ENCODE assay signal across 12 cellular contexts in the genomic region with DNA sequence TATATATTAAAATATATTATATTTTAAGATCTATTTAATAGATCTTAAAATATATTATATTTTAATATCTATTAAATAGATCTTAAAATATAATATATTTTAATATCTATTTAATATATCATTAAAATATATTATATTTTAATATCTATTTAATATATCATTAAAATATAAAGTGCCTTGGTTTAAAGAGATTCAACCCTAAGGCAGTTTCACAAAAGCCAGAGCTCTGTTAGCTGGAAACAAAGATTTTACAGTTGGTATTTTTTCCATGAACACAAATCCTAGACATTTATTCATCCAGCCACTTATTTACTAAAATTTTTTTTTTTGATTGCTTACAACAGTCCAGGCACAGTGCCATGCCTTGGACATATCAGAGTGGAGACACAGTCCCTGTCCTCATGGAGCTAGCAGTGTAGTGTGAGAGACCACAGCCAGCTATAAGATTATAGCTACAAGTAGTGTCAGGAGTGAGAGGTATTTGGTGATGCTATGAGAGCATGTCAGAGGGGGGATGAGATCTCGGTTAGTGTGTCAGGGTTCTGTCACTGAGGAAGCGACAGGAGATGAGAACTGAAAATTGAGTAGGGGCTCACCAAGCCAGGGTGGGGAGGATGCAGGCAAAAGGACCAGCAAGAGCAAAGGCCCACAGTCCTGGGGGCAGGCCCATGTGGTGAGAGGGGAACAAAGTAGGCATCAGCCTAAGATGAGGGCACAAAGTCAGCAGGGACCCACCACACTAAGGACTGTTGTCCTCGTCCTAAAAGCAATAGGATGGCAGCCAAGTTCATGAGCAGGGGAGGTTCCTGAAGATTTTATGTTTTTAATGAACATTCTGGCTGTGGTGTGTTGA.
DNase-seq lines count a peak whose midpoint lies in the region; ATAC-seq, FAIRE-seq and TF ChIP-seq lines count a peak whose summit lies in the region.
"Had no signal": no experiment of that assay in that cellular context is flagged by ENCODE, and none has a peak within 500 bp of the region (broad histone marks: within the 10 kb centered on the region; RNA-seq: fewer than 3 reads in every experiment).

No MANE protein-coding gene starts in this region.

- peak; percentile 44 to 55 for ATAC-seq in natural killer cell treated with Interleukin-12 subunit alpha and Interleukin-12 subunit beta and Interleukin-15 and Interleukin-18, amount 100 ng/mL, for 72 hours
- ATAC-seq in natural killer cell = no peak
- ATAC-seq in GM21825 (IDR thresholded peaks at IDR 0.05; ENCODE audit: unreplicated experiment) = no peak
- ATAC-seq in HG02938 (IDR thresholded peaks at IDR 0.05; ENCODE audit: unreplicated experiment) = no peak

- H3K4me3 Mint-ChIP-seq in natural killer cell treated with Interleukin-12 subunit alpha and Interleukin-12 subunit beta and Interleukin-15 and Interleukin-18, amount 100 ng/mL, for 72 hours = no peak overlapping the region
- no peak overlapping the region for H3K4me3 Mint-ChIP-seq in natural killer cell
- no peak overlapping the region for H3K4me3 Mint-ChIP-seq in astrocyte (ENCODE audit: unreplicated experiment)
- H3K4me3 Mint-ChIP-seq: CD8-positive, alpha-beta T cell had no signal

- H3K27ac Mint-ChIP-seq in natural killer cell treated with Interleukin-12 subunit alpha and Interleukin-12 subunit beta and Interleukin-15 and Interleukin-18, amount 100 ng/mL, for 72 hours = no peak overlapping the region
- no peak overlapping the region for H3K27ac Mint-ChIP-seq in natural killer cell
- H3K27ac Mint-ChIP-seq in astrocyte (ENCODE audit: unreplicated experiment) = peak overlapping the region; percentile 21
- H3K27ac Mint-ChIP-seq: CD8-positive, alpha-beta T cell had no signal

- H3K27me3 ChIP-seq in astrocyte (ENCODE audit: insufficient read depth, low read length) = no peaks in the 10 kb centered on the region

- no peak overlapping the region for H3K4me3 ChIP-seq in astrocyte (ENCODE audit: insufficient read depth, low read depth, low read length)

- H3K9me3 ChIP-seq in astrocyte (ENCODE audit: insufficient read depth, low read depth, low read length) = no peaks in the 10 kb centered on the region

- H3K4me1 ChIP-seq in astrocyte (ENCODE audit: insufficient read depth, low read length) = no peaks in the 10 kb centered on the region

- no peak overlapping the region for H3K9ac ChIP-seq in astrocyte (ENCODE audit: low read length)

- no peak overlapping the region for H2AFZ ChIP-seq in astrocyte (ENCODE audit: low read depth, low read length)

- H3K36me3 ChIP-seq in astrocyte (ENCODE audit: insufficient read depth, low read length) = no peaks in the 10 kb centered on the region

- no peaks in the 10 kb centered on the region for H3K36me3 Mint-ChIP-seq in natural killer cell treated with Interleukin-12 subunit alpha and Interleukin-12 subunit beta and Interleukin-15 and Interleukin-18, amount 100 ng/mL, for 72 hours
- no peaks in the 10 kb centered on the region for H3K36me3 Mint-ChIP-seq in natural killer cell
- H3K36me3 Mint-ChIP-seq in astrocyte (ENCODE audit: low read depth, unreplicated experiment) = no peaks in the 10 kb centered on the region
- H3K36me3 Mint-ChIP-seq: CD8-positive, alpha-beta T cell had no signal

- no peaks in the 10 kb centered on the region for H3K79me2 ChIP-seq in astrocyte (ENCODE audit: insufficient read depth, low read length)

- FAIRE-seq in astrocyte (lab: Jason Lieb, UNC) = no peak
- FAIRE-seq: D721Med had no signal

- TF ChIP-seq CTCF in natural killer cell (IDR thresholded peaks at IDR 0.05) (no peak), astrocyte (IDR thresholded peaks at IDR 0.05; ENCODE audit: insufficient read depth, low read depth, low read length) (no peak)

- intact Hi-C loops in natural killer cell (cut with micrococcal nuclease) = no loop called here

- peak; percentile 19 for DNase-seq in NCI-H748 (lab: John Stamatoyannopoulos, UW; ENCODE audit: unreplicated experiment)
- no peak for DNase-seq in NCI-H748 treated with DMSO at 0.1 percent for 48 hours (lab: John Stamatoyannopoulos, UW)
- DNase-seq in natural killer cell treated with Interleukin-12 subunit alpha and Interleukin-12 subunit beta and Interleukin-15 and Interleukin-18, amount 100 ng/mL, for 72 hours (ENCODE audit: low spot score) = no peak
- DNase-seq in natural killer cell = no peak
- no peak for DNase-seq in astrocyte (ENCODE audit: low read depth)
- DNase-seq in NOMO-1 treated with DMSO at 0.1 percent for 48 hours (lab: John Stamatoyannopoulos, UW; ENCODE audit: unreplicated experiment) = no peak
- DNase-seq: DMS79, NCI-H510A had no signal

- H3K27me3 Mint-ChIP-seq in natural killer cell treated with Interleukin-12 subunit alpha and Interleukin-12 subunit beta and Interleukin-15 and Interleukin-18, amount 100 ng/mL, for 72 hours = peaks cover 27 to 47% of the 10 kb centered on the region in 2 donors
- peaks cover 21 to 50% of the 10 kb centered on the region in 2 donors for H3K27me3 Mint-ChIP-seq in natural killer cell (ENCODE audit: low read depth in 2 of 2)
- H3K27me3 Mint-ChIP-seq in astrocyte (ENCODE audit: low read depth, unreplicated experiment) = no peaks in the 10 kb centered on the region

- H3K4me1 Mint-ChIP-seq in natural killer cell treated with Interleukin-12 subunit alpha and Interleukin-12 subunit beta and Interleukin-15 and Interleukin-18, amount 100 ng/mL, for 72 hours (ENCODE audit: low read depth in 2 of 2) = no peaks in the 10 kb centered on the region
- H3K4me1 Mint-ChIP-seq in natural killer cell (no peaks in the 10 kb centered on the region), astrocyte (ENCODE audit: low read depth, unreplicated experiment) (peaks cover 9% of the 10 kb centered on the region)

- no peaks in the 10 kb centered on the region for H4K20me1 ChIP-seq in astrocyte (ENCODE audit: insufficient read depth, low read length)

- H3K4me2 ChIP-seq in astrocyte (ENCODE audit: low read length) = no peak overlapping the region

- H3K27ac ChIP-seq in astrocyte (ENCODE audit: low read depth, low read length) = no peak overlapping the region

- H3K9me3 Mint-ChIP-seq in natural killer cell treated with Interleukin-12 subunit alpha and Interleukin-12 subunit beta and Interleukin-15 and Interleukin-18, amount 100 ng/mL, for 72 hours = no peaks in the 10 kb centered on the region
- no peaks in the 10 kb centered on the region for H3K9me3 Mint-ChIP-seq in natural killer cell
- H3K9me3 Mint-ChIP-seq in astrocyte (ENCODE audit: unreplicated experiment) = no peaks in the 10 kb centered on the region
- H3K9me3 Mint-ChIP-seq: CD8-positive, alpha-beta T cell had no signal

Comparison
In these comparisons a context has a peak if more than half of its experiments do, and no peak if none do; other contexts are left out.
1. ATAC-seq: peak in natural killer cell treated with Interleukin-12 subunit alpha and Interleukin-12 subunit beta and Interleukin-15 and Interleukin-18, amount 100 ng/mL, for 72 hours (2 of 2); none in natural killer cell (0 of 3), GM21825 (single experiment) and HG02938 (single experiment).